In genomic region chr2:149418065-149418464, GRCh38 we compare ENCODE assay signal across 18 cellular contexts.
"Had no signal": no experiment of that assay in that cellular context is flagged by ENCODE, and none has a peak within 500 bp of the region (broad histone marks: within the 10 kb centered on the region; RNA-seq: fewer than 3 reads in every experiment).

No MANE protein-coding gene starts in this region.

- H3K9me3 ChIP-seq: adrenal gland, ascending aorta, colonic mucosa, stomach, upper lobe of left lung had no signal

- H3K4me1 ChIP-seq: adrenal gland, ascending aorta, colonic mucosa had no signal

- H3K4me3 ChIP-seq: adrenal gland, ascending aorta, colonic mucosa, stomach, upper lobe of left lung had no signal

- DNase-seq: activated CD4-positive, CD25-positive, alpha-beta regulatory T cell treated with anti-CD3 and anti-CD28 coated beads, Interleukin-2, amount 50 U/mL, for 72 hours; activated naive CD4-positive, alpha-beta T cell; activated T-cell treated with anti-CD3 and anti-CD28 coated beads, Interleukin-2, amount 50 U/mL, for 24 hours; adrenal gland; colonic mucosa; endodermal cell; left cardiac atrium; naive B cell; occipital lobe; small intestine; stimulated activated CD4-positive, alpha-beta T cell treated with anti-CD3 and anti-CD28 coated beads, Interleukin-2, amount 100 ng/mL, for 24 hours; stomach; T-helper 1 cell; upper lobe of left lung; WERI-Rb-1 had no signal

- ATAC-seq: left cardiac atrium; sciatic nerve; stimulated activated memory B cell treated with anti-CD40 and anti-IgM and Interleukin-4, amounts not matched to agents 10 μg/mL and 1 μg/mL and 100 μg/mL, for 72 hours had no signal

- H3K36me3 ChIP-seq: adrenal gland, ascending aorta, colonic mucosa, stomach, upper lobe of left lung, WERI-Rb-1 had no signal

- H3K27me3 ChIP-seq: adrenal gland, ascending aorta, colonic mucosa, stomach, upper lobe of left lung had no signal

- H3K27ac ChIP-seq: adrenal gland, ascending aorta, colonic mucosa, stomach, upper lobe of left lung, WERI-Rb-1 had no signal
